1 cellular context compared by ENCODE assay signal in genomic region chr20:59013959-59014608, GRCh38.
TF ChIP-seq lines count a peak whose summit lies in the region.

No MANE protein-coding gene starts in this region.

TF ChIP-seq in HepG2, 621 proteins besides CTCF, POLR2A, EP300 and RAD21 (continued from another document):
- TF ChIP-seq, protein P1, sequence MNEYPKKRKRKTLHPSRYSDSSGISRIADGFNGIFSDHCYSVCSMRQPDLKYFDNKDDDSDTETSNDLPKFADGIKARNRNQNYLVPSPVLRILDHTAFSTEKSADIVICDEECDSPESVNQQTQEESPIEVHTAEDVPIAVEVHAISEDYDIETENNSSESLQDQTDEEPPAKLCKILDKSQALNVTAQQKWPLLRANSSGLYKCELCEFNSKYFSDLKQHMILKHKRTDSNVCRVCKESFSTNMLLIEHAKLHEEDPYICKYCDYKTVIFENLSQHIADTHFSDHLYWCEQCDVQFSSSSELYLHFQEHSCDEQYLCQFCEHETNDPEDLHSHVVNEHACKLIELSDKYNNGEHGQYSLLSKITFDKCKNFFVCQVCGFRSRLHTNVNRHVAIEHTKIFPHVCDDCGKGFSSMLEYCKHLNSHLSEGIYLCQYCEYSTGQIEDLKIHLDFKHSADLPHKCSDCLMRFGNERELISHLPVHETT (CRISPR knock-in tag; conservative IDR thresholded peaks at IDR 0.05), result no peak
- no peak for TF ChIP-seq ZNF331 (CRISPR knock-in tag; IDR thresholded peaks at IDR 0.05)
- no peak for TF ChIP-seq ZBTB21 (CRISPR knock-in tag; IDR thresholded peaks at IDR 0.05)
- no peak for TF ChIP-seq ONECUT2 (CRISPR knock-in tag; IDR thresholded peaks at IDR 0.05)
- TF ChIP-seq GTF3A (CRISPR knock-in tag; conservative IDR thresholded peaks at IDR 0.05), result no peak
- no peak for TF ChIP-seq MYC (CRISPR knock-in tag; IDR thresholded peaks at IDR 0.05; ENCODE audit: borderline replicate concordance)
